Comparison of ENCODE assay signal across 2 cellular contexts in the genomic region with DNA sequence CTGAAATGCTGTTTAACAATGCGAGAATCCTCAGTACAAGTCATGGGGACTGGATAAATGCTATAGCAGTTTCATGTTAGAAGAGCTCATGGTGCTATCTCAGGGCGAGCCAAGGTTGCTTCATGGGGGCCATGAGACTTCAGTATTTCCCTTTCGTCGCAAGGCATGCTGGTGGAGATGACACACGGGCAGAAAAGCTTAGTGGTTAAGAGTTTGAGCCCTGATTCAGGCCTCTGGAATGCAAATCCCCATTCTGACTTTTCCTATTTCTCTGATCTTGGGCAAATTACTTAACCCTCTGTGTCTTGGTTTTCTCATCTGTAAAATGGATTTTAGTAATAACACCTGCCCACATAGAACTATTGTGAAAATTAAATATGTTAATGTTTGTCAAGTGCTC.
TF ChIP-seq lines count a peak whose summit lies in the region.

No MANE protein-coding gene starts in this region.

TF ChIP-seq in SK-N-SH, 30 proteins besides CTCF, POLR2A, EP300 and RAD21 (continued from another document):
- TF ChIP-seq, protein P1, sequence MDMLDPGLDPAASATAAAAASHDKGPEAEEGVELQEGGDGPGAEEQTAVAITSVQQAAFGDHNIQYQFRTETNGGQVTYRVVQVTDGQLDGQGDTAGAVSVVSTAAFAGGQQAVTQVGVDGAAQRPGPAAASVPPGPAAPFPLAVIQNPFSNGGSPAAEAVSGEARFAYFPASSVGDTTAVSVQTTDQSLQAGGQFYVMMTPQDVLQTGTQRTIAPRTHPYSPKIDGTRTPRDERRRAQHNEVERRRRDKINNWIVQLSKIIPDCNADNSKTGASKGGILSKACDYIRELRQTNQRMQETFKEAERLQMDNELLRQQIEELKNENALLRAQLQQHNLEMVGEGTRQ (IDR thresholded peaks at IDR 0.05; ENCODE audit: borderline replicate concordance, low read depth, low read length) = no peak
- no peak for TF ChIP-seq EZH2phosphoT487 (IDR thresholded peaks at IDR 0.05; ENCODE audit: borderline replicate concordance, low read depth)
- TF ChIP-seq SMC3 (IDR thresholded peaks at IDR 0.05; ENCODE audit: low read depth, low read length) = no peak
- 0 out of 2 replicates have a peak, but pooled peaks have one; percentile 3 for TF ChIP-seq FOSL2 (IDR thresholded peaks at IDR 0.05; ENCODE audit: borderline replicate concordance, low read depth)
- no peak for TF ChIP-seq GABPA (IDR thresholded peaks at IDR 0.05; ENCODE audit: low read depth)
- no peak for TF ChIP-seq GATA2 (CRISPR knock-in tag; IDR thresholded peaks at IDR 0.05)
- TF ChIP-seq, protein P2, sequence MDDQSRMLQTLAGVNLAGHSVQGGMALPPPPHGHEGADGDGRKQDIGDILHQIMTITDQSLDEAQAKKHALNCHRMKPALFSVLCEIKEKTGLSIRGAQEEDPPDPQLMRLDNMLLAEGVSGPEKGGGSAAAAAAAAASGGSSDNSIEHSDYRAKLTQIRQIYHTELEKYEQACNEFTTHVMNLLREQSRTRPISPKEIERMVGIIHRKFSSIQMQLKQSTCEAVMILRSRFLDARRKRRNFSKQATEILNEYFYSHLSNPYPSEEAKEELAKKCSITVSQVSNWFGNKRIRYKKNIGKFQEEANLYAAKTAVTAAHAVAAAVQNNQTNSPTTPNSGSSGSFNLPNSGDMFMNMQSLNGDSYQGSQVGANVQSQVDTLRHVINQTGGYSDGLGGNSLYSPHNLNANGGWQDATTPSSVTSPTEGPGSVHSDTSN (IDR thresholded peaks at IDR 0.05) = no peak

TF ChIP-seq in SK-N-SH treated with all-trans-retinoic acid at 6 μM for 48 hours, 23 proteins besides CTCF, POLR2A, EP300 and RAD21 (continued from another document):
- TF ChIP-seq, protein P3, sequence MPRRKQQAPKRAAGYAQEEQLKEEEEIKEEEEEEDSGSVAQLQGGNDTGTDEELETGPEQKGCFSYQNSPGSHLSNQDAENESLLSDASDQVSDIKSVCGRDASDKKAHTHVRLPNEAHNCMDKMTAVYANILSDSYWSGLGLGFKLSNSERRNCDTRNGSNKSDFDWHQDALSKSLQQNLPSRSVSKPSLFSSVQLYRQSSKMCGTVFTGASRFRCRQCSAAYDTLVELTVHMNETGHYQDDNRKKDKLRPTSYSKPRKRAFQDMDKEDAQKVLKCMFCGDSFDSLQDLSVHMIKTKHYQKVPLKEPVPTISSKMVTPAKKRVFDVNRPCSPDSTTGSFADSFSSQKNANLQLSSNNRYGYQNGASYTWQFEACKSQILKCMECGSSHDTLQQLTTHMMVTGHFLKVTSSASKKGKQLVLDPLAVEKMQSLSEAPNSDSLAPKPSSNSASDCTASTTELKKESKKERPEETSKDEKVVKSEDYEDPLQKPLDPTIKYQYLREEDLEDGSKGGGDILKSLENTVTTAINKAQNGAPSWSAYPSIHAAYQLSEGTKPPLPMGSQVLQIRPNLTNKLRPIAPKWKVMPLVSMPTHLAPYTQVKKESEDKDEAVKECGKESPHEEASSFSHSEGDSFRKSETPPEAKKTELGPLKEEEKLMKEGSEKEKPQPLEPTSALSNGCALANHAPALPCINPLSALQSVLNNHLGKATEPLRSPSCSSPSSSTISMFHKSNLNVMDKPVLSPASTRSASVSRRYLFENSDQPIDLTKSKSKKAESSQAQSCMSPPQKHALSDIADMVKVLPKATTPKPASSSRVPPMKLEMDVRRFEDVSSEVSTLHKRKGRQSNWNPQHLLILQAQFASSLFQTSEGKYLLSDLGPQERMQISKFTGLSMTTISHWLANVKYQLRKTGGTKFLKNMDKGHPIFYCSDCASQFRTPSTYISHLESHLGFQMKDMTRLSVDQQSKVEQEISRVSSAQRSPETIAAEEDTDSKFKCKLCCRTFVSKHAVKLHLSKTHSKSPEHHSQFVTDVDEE (CRISPR knock-in tag; IDR thresholded peaks at IDR 0.05) = no peak
- no peak for TF ChIP-seq ARNTL (CRISPR knock-in tag; IDR thresholded peaks at IDR 0.05; ENCODE audit: borderline replicate concordance, low read depth)
- TF ChIP-seq TOX (CRISPR knock-in tag; IDR thresholded peaks at IDR 0.05; ENCODE audit: borderline replicate concordance) = no peak
- TF ChIP-seq ISL1 (CRISPR knock-in tag; IDR thresholded peaks at IDR 0.05) = no peak
- no peak for TF ChIP-seq SNAI2 (CRISPR knock-in tag; IDR thresholded peaks at IDR 0.05)
- TF ChIP-seq, protein P4, sequence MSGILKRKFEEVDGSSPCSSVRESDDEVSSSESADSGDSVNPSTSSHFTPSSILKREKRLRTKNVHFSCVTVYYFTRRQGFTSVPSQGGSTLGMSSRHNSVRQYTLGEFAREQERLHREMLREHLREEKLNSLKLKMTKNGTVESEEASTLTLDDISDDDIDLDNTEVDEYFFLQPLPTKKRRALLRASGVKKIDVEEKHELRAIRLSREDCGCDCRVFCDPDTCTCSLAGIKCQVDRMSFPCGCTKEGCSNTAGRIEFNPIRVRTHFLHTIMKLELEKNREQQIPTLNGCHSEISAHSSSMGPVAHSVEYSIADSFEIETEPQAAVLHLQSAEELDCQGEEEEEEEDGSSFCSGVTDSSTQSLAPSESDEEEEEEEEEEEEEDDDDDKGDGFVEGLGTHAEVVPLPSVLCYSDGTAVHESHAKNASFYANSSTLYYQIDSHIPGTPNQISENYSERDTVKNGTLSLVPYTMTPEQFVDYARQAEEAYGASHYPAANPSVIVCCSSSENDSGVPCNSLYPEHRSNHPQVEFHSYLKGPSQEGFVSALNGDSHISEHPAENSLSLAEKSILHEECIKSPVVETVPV (CRISPR knock-in tag; IDR thresholded peaks at IDR 0.05) = no peak
- TF ChIP-seq TCF4 (CRISPR knock-in tag; IDR thresholded peaks at IDR 0.05; ENCODE audit: borderline replicate concordance) = no peak
- no peak for TF ChIP-seq ZFP3 (CRISPR knock-in tag; IDR thresholded peaks at IDR 0.05)
- TF ChIP-seq, protein P5, sequence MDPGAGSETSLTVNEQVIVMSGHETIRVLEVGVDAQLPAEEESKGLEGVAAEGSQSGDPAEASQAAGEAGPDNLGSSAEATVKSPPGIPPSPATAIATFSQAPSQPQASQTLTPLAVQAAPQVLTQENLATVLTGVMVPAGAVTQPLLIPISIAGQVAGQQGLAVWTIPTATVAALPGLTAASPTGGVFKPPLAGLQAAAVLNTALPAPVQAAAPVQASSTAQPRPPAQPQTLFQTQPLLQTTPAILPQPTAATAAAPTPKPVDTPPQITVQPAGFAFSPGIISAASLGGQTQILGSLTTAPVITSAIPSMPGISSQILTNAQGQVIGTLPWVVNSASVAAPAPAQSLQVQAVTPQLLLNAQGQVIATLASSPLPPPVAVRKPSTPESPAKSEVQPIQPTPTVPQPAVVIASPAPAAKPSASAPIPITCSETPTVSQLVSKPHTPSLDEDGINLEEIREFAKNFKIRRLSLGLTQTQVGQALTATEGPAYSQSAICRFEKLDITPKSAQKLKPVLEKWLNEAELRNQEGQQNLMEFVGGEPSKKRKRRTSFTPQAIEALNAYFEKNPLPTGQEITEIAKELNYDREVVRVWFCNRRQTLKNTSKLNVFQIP (CRISPR knock-in tag; IDR thresholded peaks at IDR 0.05; ENCODE audit: borderline replicate concordance, low read depth) = no peak
